Comparison of ENCODE assay signal across 1 cellular context in genomic region chr1:26370591-26371382, GRCh38.
TF ChIP-seq lines count a peak whose summit lies in the region.

No MANE protein-coding gene starts in this region.

TF ChIP-seq in H1, 55 proteins besides CTCF, POLR2A, EP300 and RAD21:
- no peak for TF ChIP-seq USF2 (IDR thresholded peaks at IDR 0.05; ENCODE audit: low read length)
- TF ChIP-seq FOSL1 (IDR thresholded peaks at IDR 0.05; ENCODE audit: insufficient read depth, low read depth, low read length), result no peak
- TF ChIP-seq CTBP2 (IDR thresholded peaks at IDR 0.05; ENCODE audit: borderline replicate concordance, insufficient read depth, insufficient read length, low read length), result no peak
- no peak for TF ChIP-seq ATF2 (IDR thresholded peaks at IDR 0.05; ENCODE audit: low read length)
- TF ChIP-seq, protein P1, sequence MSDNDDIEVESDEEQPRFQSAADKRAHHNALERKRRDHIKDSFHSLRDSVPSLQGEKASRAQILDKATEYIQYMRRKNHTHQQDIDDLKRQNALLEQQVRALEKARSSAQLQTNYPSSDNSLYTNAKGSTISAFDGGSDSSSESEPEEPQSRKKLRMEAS (IDR thresholded peaks at IDR 0.05), result no peak
- no peak for TF ChIP-seq TAF1 (IDR thresholded peaks at IDR 0.05; ENCODE audit: low read depth, low read length)
- TF ChIP-seq YY1 (IDR thresholded peaks at IDR 0.05; ENCODE audit: low read depth, low read length), result no peak
- TF ChIP-seq SP1 (IDR thresholded peaks at IDR 0.05; ENCODE audit: low read depth, low read length), result no peak
- no peak for TF ChIP-seq SIX5 (IDR thresholded peaks at IDR 0.05; ENCODE audit: low read depth, low read length)
- TF ChIP-seq HDAC2 (IDR thresholded peaks at IDR 0.05; ENCODE audit: borderline replicate concordance in 1 of 2, low read depth in 2 of 2, low read length in 2 of 2), result no peak
- no peak for TF ChIP-seq POU5F1 (IDR thresholded peaks at IDR 0.05; ENCODE audit: low read depth, low read length)
- no peak for TF ChIP-seq TEAD4 (IDR thresholded peaks at IDR 0.05; ENCODE audit: low read depth, low read length)
- no peak for TF ChIP-seq JUN (IDR thresholded peaks at IDR 0.05; ENCODE audit: low read depth, low read length)
- no peak for TF ChIP-seq GTF2F1 (IDR thresholded peaks at IDR 0.05; ENCODE audit: borderline replicate concordance, low read depth, low read length)
- TF ChIP-seq RFX5 (IDR thresholded peaks at IDR 0.05; ENCODE audit: borderline replicate concordance, low read depth, low read length), result no peak
- TF ChIP-seq SIN3A (conservative IDR thresholded peaks at IDR 0.05 in 1 of 2, IDR thresholded peaks at IDR 0.05 in 1 of 2; ENCODE audit: low read depth in 1 of 2, low read length in 2 of 2), result no peak
